In genomic region chr3:171792549-171792948, GRCh38 we compare ENCODE assay signal across 18 cellular contexts. TPM values are rescaled to one million over a fixed set of nuclear protein-coding genes. Genes with fewer than 3 reads are reported as not detected.
DNase-seq lines count a peak whose midpoint lies in the region; ATAC-seq and TF ChIP-seq lines count a peak whose summit lies in the region.
"Had no signal": no experiment of that assay in that cellular context is flagged by ENCODE, and none has a peak within 500 bp of the region (broad histone marks: within the 10 kb centered on the region; RNA-seq: fewer than 3 reads in every experiment).

No MANE protein-coding gene starts in this region.

- peak; percentile 37 for DNase-seq in MV-4-11 (lab: John Stamatoyannopoulos, UW)
- DNase-seq in caudate nucleus (lab: John Stamatoyannopoulos, UW) = no peak
- DNase-seq in left lung = no peak
- DNase-seq in suprapubic skin (ENCODE audit: low spot score in 2 of 2) = no peak
- DNase-seq in HUDEP-2 (lab: John Stamatoyannopoulos, UW; ENCODE audit: unreplicated experiment in 76 of 76) = no peak
- DNase-seq in H7 = no peak
- DNase-seq: activated CD4-positive, alpha-beta memory T cell treated with anti-CD3 and anti-CD28 coated beads, Interleukin-2, amount 10 ng/mL, durations not matched to agents 7 days and 5 days; activated T-cell treated with anti-CD3 and anti-CD28 coated beads, Interleukin-2, amount 50 U/mL, for 48 hours; NCI-H2081 treated with DMSO at 0.1 percent for 48 hours; NCI-H526 treated with DMSO at 0.1 percent for 48 hours; nephron progenitor cell; retina had no signal

- TF ChIP-seq CTCF in left lung (IDR thresholded peaks at IDR 0.05) (no peak), suprapubic skin (IDR thresholded peaks at IDR 0.05) (no peak)

- peaks cover 0 to 41% of the 10 kb centered on the region in 2 donors for H3K4me1 ChIP-seq in left lung
- H3K4me1 ChIP-seq in suprapubic skin = peaks cover 61% of the 10 kb centered on the region

- H3K9me3 ChIP-seq in left lung = no peaks in the 10 kb centered on the region
- no peaks in the 10 kb centered on the region for H3K9me3 ChIP-seq in suprapubic skin
- H3K9me3 ChIP-seq: HAP-1 had no signal

- WGBS in suprapubic skin = 86% methylated on average over 2 of the region's 2 CpGs

- peak overlapping the region; percentile 68 for H3K27ac ChIP-seq in caudate nucleus (ENCODE audit: low read depth, low read length)
- H3K27ac ChIP-seq in left lung = peak overlapping the region; percentile 51 to 72
- peak overlapping the region; percentile 74 for H3K27ac ChIP-seq in suprapubic skin
- H3K27ac ChIP-seq: cardiac muscle cell had no signal

- ATAC-seq in left lung (no peak), HG03520 (IDR thresholded peaks at IDR 0.05; ENCODE audit: unreplicated experiment) (no peak)

- no peak overlapping the region for H3K4me3 ChIP-seq in left lung
- H3K4me3 ChIP-seq in suprapubic skin = no peak overlapping the region
- H3K4me3 ChIP-seq in H7 (ENCODE audit: insufficient read depth, low read depth, low read length) = no peak overlapping the region
- H3K4me3 ChIP-seq: cardiac muscle cell, HAP-1, lung had no signal

- H3K27me3 ChIP-seq in left lung (no peaks in the 10 kb centered on the region), suprapubic skin (no peaks in the 10 kb centered on the region), H7 (ENCODE audit: control insufficient read depth, insufficient read depth, low read length) (no peaks in the 10 kb centered on the region)
- H3K27me3 ChIP-seq: cardiac muscle cell had no signal

- intact Hi-C loops in left lung (cut with DNase I) = no loop called here

- TF ChIP-seq EP300 in suprapubic skin (IDR thresholded peaks at IDR 0.05) = no peak

- no peak for TF ChIP-seq POLR2A in suprapubic skin (IDR thresholded peaks at IDR 0.05)

- H3K36me3 ChIP-seq in left lung = no peaks in the 10 kb centered on the region
- H3K36me3 ChIP-seq in suprapubic skin = no peaks in the 10 kb centered on the region
- H3K36me3 ChIP-seq in H7 (replicated peaks; ENCODE audit: control insufficient read depth, insufficient read depth, low read length) = no peaks in the 10 kb centered on the region
- H3K36me3 ChIP-seq: cardiac muscle cell, HAP-1 had no signal

RNA-seq across cellular contexts. Expression of gene PLD1, which starts 17.7 kb away (rescaled TPM):
- total RNA-seq in left lung = 10 to 100 TPM; 18.5 to 18.7 TPM
- total RNA-seq in suprapubic skin = 10 to 100 TPM; 49.0 to 66.0 (median 55.1) TPM
- 2.3 and 2.7 TPM in 2 replicates for total RNA-seq in H7 (2014; rRNA removed; shearing (Covaris generic))

RNA-seq across cellular contexts. Expression of gene TMEM212, which starts 50.6 kb away (rescaled TPM):
- 1 to 10 TPM in 1 of 2 donors, not detected in 1; 2.3 TPM for total RNA-seq in left lung
- total RNA-seq in suprapubic skin = not detected
- not detected in 2 replicates for total RNA-seq in H7 (2014; rRNA removed; shearing (Covaris generic))
- total RNA-seq: activated CD4-positive, alpha-beta memory T cell treated with anti-CD3 and anti-CD28 coated beads, Interleukin-2, amount 10 ng/mL, durations not matched to agents 7 days and 5 days; B cell; cardiac muscle cell; glomerular endothelial cell had no signal
